Comparison of ENCODE assay signal across 8 cellular contexts in the genomic region with DNA sequence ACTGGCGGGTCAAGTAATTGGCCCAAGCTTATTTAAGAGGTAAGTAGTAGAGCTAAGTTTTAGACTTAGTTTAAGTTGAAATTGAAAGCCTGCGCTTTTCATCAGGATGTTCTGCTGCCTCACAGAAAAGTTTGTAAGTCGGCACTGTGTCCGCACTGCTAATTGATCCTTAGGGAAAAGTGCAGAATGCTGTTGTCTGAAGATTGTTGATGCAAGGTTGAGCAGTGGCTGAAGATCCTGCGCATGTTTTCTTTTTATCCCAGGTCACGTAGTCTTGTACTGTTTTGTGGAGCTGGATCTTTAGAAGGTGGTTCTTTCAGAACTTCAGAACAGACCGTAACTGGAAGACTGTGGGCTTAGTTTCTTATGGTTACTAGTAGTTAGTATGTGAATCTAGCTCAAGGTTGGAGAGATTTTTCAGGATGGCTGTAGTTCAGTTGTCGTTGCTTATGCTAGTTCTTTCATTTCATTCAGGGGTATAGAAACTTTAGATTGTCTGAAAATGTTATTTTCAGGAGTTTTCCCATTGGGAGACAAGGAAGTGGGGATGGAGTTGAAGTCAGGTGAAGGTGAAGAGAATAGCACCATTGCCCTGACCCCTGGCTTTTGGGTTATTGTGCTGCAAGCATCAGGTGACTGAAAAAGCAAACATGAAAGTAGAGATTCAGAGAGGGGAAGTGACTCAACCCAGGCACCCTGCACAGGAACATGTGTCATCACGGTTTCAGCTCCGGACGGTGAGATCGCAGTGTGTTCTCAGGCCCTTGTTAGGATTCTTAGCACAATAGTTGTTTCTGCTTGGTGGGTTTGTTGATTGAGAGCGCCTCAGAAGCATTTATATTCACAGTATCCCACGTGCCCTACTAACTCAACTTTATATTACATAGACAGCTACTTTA. TPM values are rescaled to one million over a fixed set of nuclear protein-coding genes. Genes with fewer than 3 reads are reported as not detected.
DNase-seq lines count a peak whose midpoint lies in the region; TF ChIP-seq lines count a peak whose summit lies in the region.

No MANE protein-coding gene starts in this region.

- H2BK12ac ChIP-seq in mesenchymal stem cell (ENCODE audit: low read length in 2 of 2) = no peak overlapping the region

- no peak overlapping the region for H3K14ac ChIP-seq in mesenchymal stem cell (ENCODE audit: low read length in 2 of 2)

- CTCF ChIA-PET in HEK293 (lab: Yijun Ruan, JAX) = interaction anchor here (0.6 to 11.2 kb wide), 20 partner anchors 9 to 138 kb away, joined by 3 to 117 read pairs (median 6); no protein-coding TSS in a partner anchor

- H3K9ac ChIP-seq in mesenchymal stem cell (ENCODE audit: low read length) = peak overlapping the region; percentile 83

- H2BK5ac ChIP-seq in mesenchymal stem cell (ENCODE audit: low read depth, low read length, poor library complexity, severe bottlenecking) = no peak overlapping the region

- H3K27ac ChIP-seq in HEK293 (ENCODE audit: extremely low read depth, low read depth, low read length) (no peak overlapping the region), mesenchymal stem cell (ENCODE audit: low read length, poor library complexity, severe bottlenecking) (peak overlapping the region; percentile 80)

- POLR2A ChIA-PET in HEK293 (lab: Yijun Ruan, JAX) = interaction anchor here (0.5 to 3.7 kb wide), 6 partner anchors 9 to 116 kb away, joined by 3 to 25 read pairs (median 4); partner anchors contain the start of gene AKAP13

- DNase-seq in GM12865 (ENCODE audit: low read depth) (peak; percentile 97), LoVo (ENCODE audit: low spot score) (peak; percentile 88), choroid plexus epithelial cell (ENCODE audit: low read depth) (peak; percentile 95), mesenchymal stem cell (peak; percentile 93), NCI-H524 (lab: John Stamatoyannopoulos, UW) (no peak)
- peak; percentile 59 for DNase-seq in activated CD4-positive, CD25-positive, alpha-beta regulatory T cell treated with anti-CD3 and anti-CD28 coated beads, Interleukin-2, amount 50 U/mL, for 72 hours
- DNase-seq in stimulated activated CD8-positive, alpha-beta memory T cell treated with anti-CD3 and anti-CD28 coated beads, Interleukin-4, amount 100 ng/mL, for 48 hours = peak; percentile 80

- peak overlapping the region in 1 of 2 experiments; percentile 79 for H3K18ac ChIP-seq in mesenchymal stem cell (ENCODE audit: low read depth in 1 of 2, low read length in 2 of 2)

- H3K4me3 ChIP-seq in GM12865 (ENCODE audit: low read depth, low read length) (no peak overlapping the region; the same call in 1 of the 2 replicates), HEK293 (ENCODE audit: low read depth, low read length) (no peak overlapping the region), choroid plexus epithelial cell (ENCODE audit: low read depth, low read length) (no peak overlapping the region), mesenchymal stem cell (ENCODE audit: insufficient read depth in 1 of 2, low read depth in 1 of 2, low read length in 2 of 2) (peak overlapping the region in 1 of 2 experiments; percentile 71)

- no peaks in the 10 kb centered on the region for H3K27me3 ChIP-seq in mesenchymal stem cell (ENCODE audit: control insufficient read depth in 1 of 2, insufficient read depth in 1 of 2, low read length in 2 of 2)

- no peak overlapping the region for H3K4ac ChIP-seq in mesenchymal stem cell (ENCODE audit: low read depth in 1 of 2, low read length in 2 of 2)

- no peak overlapping the region for H4K91ac ChIP-seq in mesenchymal stem cell (ENCODE audit: low read length)

- TF ChIP-seq CTCF in GM12865 (IDR thresholded peaks at IDR 0.05; ENCODE audit: insufficient read depth, low read depth, low read length, missing control alignments) (peak; percentile 8), HEK293 (tag by site-specific recombination; IDR thresholded peaks at IDR 0.05) (no peak; the same call in 1 of the 2 replicates), choroid plexus epithelial cell (conservative IDR thresholded peaks at IDR 0.05; ENCODE audit: low read depth, low read length) (peak; percentile 6)

- H3K4me1 ChIP-seq in HEK293 (ENCODE audit: control insufficient read depth, insufficient read depth, low read length) (peaks cover 30% of the 10 kb centered on the region), mesenchymal stem cell (ENCODE audit: control insufficient read depth, insufficient read depth, low read depth, low read length) (peaks cover 6% of the 10 kb centered on the region)

- 52% methylated on average over 8 of the region's 14 CpGs for WGBS in mesenchymal stem cell

- H4K8ac ChIP-seq in mesenchymal stem cell (ENCODE audit: low read length) = peak overlapping the region; percentile 49

- H2AFZ ChIP-seq in mesenchymal stem cell (ENCODE audit: low read depth, low read length) = no peak overlapping the region

- H3K4me2 ChIP-seq in mesenchymal stem cell (ENCODE audit: low read length, poor library complexity, severe bottlenecking) = peak overlapping the region; percentile 42

- peak overlapping the region; percentile 97 for H2AK5ac ChIP-seq in mesenchymal stem cell (ENCODE audit: low read length, severe bottlenecking)

- H3K9me3 ChIP-seq in HEK293 (ENCODE audit: control insufficient read depth, insufficient read depth, low read depth, low read length) = no peaks in the 10 kb centered on the region
- no peaks in the 10 kb centered on the region for H3K9me3 ChIP-seq in mesenchymal stem cell (ENCODE audit: control insufficient read depth, low read length)

- H3K36me3 ChIP-seq in HEK293 (ENCODE audit: control insufficient read depth in 2 of 2, insufficient read depth in 1 of 2, low read length in 2 of 2) (no peaks in the 10 kb centered on the region), mesenchymal stem cell (ENCODE audit: control insufficient read depth in 1 of 2, insufficient read depth in 2 of 2, low read depth in 1 of 2, low read length in 2 of 2) (no peaks in the 10 kb centered on the region)

- no peak overlapping the region for H2BK15ac ChIP-seq in mesenchymal stem cell (ENCODE audit: low read depth, poor library complexity, severe bottlenecking)

- peak overlapping the region; percentile 42 for H2BK120ac ChIP-seq in mesenchymal stem cell (ENCODE audit: low read depth, low read length)

- H3K23ac ChIP-seq in mesenchymal stem cell (ENCODE audit: low read length in 2 of 2) = no peak overlapping the region

- H3K79me1 ChIP-seq in mesenchymal stem cell (replicated peaks; ENCODE audit: low read length, poor library complexity, severe bottlenecking) = no peaks in the 10 kb centered on the region

TF ChIP-seq in HEK293, 187 proteins besides CTCF, POLR2A, EP300 and RAD21 (continues in another document):
- TF ChIP-seq ZNF629 (tag by site-specific recombination; IDR thresholded peaks at IDR 0.05) (peak; percentile 83), PRDM1 (tag by site-specific recombination; IDR thresholded peaks at IDR 0.05) (peak; percentile 53; the same call in 1 of the 2 replicates), PRDM6 (tag by site-specific recombination; IDR thresholded peaks at IDR 0.05) (peak; percentile 23; the same call in 1 of the 2 replicates), GLIS1 (tag by site-specific recombination; IDR thresholded peaks at IDR 0.05) (peak; percentile 51), KLF7 (tag by site-specific recombination; IDR thresholded peaks at IDR 0.05; ENCODE audit: borderline replicate concordance) (no peak), IKZF3 (tag by site-specific recombination; IDR thresholded peaks at IDR 0.05) (peak; percentile 25; the same call in 1 of the 2 replicates), ZNF621 (tag by site-specific recombination; IDR thresholded peaks at IDR 0.05) (no peak), ZNF18 (tag by site-specific recombination; IDR thresholded peaks at IDR 0.05) (peak; percentile 55; the same call in 1 of the 2 replicates)
- TF ChIP-seq, protein P1, sequence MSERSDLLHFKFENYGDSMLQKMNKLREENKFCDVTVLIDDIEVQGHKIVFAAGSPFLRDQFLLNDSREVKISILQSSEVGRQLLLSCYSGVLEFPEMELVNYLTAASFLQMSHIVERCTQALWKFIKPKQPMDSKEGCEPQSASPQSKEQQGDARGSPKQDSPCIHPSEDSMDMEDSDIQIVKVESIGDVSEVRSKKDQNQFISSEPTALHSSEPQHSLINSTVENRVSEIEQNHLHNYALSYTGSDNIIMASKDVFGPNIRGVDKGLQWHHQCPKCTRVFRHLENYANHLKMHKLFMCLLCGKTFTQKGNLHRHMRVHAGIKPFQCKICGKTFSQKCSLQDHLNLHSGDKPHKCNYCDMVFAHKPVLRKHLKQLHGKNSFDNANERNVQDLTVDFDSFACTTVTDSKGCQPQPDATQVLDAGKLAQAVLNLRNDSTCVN (tag by site-specific recombination; optimal IDR thresholded peaks at IDR 0.05) = no peak

RNA-seq across cellular contexts. Expression of gene AKAP13, which starts 32.8 kb away (rescaled TPM):
- polyA plus RNA-seq in mesenchymal stem cell (2013, experiment 1 of 2) = 16.4 TPM
- polyA plus RNA-seq in mesenchymal stem cell (2013, experiment 2 of 2) = 15.2 TPM

Comparison
In these comparisons a context has a peak if more than half of its experiments do, and no peak if none do; other contexts are left out.
1. DNase-seq: peak in GM12865 (single experiment), LoVo (single experiment), activated CD4-positive, CD25-positive, alpha-beta regulatory T cell treated with anti-CD3 and anti-CD28 coated beads, Interleukin-2, amount 50 U/mL, for 72 hours (single experiment), choroid plexus epithelial cell (single experiment), mesenchymal stem cell (single experiment) and stimulated activated CD8-positive, alpha-beta memory T cell treated with anti-CD3 and anti-CD28 coated beads, Interleukin-4, amount 100 ng/mL, for 48 hours (single experiment); none in NCI-H524 (0 of 2).